8 cellular contexts compared by ENCODE assay signal in genomic region chr4:5707366-5708133, GRCh38. TPM values are rescaled to one million over a fixed set of nuclear protein-coding genes. Genes with fewer than 3 reads are reported as not detected.
A peak's percentile ranks its signal among the peaks of the same experiment; 100 is the strongest.
DNase-seq lines count a peak whose midpoint lies in the region; ATAC-seq and TF ChIP-seq lines count a peak whose summit lies in the region.

No MANE protein-coding gene starts in this region.

- POLR2A ChIA-PET in PC-3 (lab: Charles Lee; ENCODE audit: unreplicated experiment) = no interaction called here

- peaks cover 11% of the 10 kb centered on the region for H3K79me2 ChIP-seq in PC-3 (ENCODE audit: low read length)

- peak overlapping the region; percentile 84 for H2AFZ ChIP-seq in PC-3 (ENCODE audit: low read length)

- H4K20me1 ChIP-seq in BLaER1 (0 out of 2 replicates have a peak, but pooled peaks cover 4% of the 10 kb centered on the region), PC-3 (ENCODE audit: low read length) (no peaks in the 10 kb centered on the region)

- H3K27ac Mint-ChIP-seq in neural crest cell (ENCODE audit: unreplicated experiment) = no peak overlapping the region

- no peaks in the 10 kb centered on the region for H3F3A ChIP-seq in PC-3 (ENCODE audit: low read length, unreplicated experiment)

- peak overlapping the region; percentile 74 for H3K27ac ChIP-seq in BLaER1
- no peak overlapping the region for H3K27ac ChIP-seq in PC-3 (ENCODE audit: low read length)
- H3K27ac ChIP-seq in esophagus muscularis mucosa (replicated peaks in 1 of 4) = peak overlapping the region; percentile 87 to 91 (median 89)

- intact Hi-C loops in PC-3 (cut with micrococcal nuclease) (no loop called here), esophagus muscularis mucosa (cut with DNase I) (no loop called here)

- H3K4me2 ChIP-seq in BLaER1 (peak overlapping the region; percentile 78), PC-3 (ENCODE audit: low read length) (peak overlapping the region; percentile 89)

- H3K9me3 ChIP-seq in BLaER1 (peaks cover 7% of the 10 kb centered on the region), PC-3 (ENCODE audit: low read length) (no peaks in the 10 kb centered on the region), esophagus muscularis mucosa (no peaks in the 10 kb centered on the region)

- H3K9ac ChIP-seq in BLaER1 = peak overlapping the region; percentile 79
- H3K9ac ChIP-seq in PC-3 (ENCODE audit: low read length) = peak overlapping the region; percentile 61

- no peak for TF ChIP-seq EP300 in esophagus muscularis mucosa (IDR thresholded peaks at IDR 0.05)

- H3K4me1 ChIP-seq in BLaER1 = peaks cover 46% of the 10 kb centered on the region
- peaks cover 28% of the 10 kb centered on the region for H3K4me1 ChIP-seq in PC-3 (ENCODE audit: insufficient read depth, low read length)
- H3K4me1 ChIP-seq in esophagus muscularis mucosa = peaks cover 26 to 54% (median 52%) of the 10 kb centered on the region in 4 donors

- H3K4me3 ChIP-seq in BLaER1 (peak overlapping the region; percentile 73), PC-3 (ENCODE audit: low read length) (peak overlapping the region; percentile 69), esophagus muscularis mucosa (peak overlapping the region; percentile 76 to 93 (median 77))

- peaks cover 18% of the 10 kb centered on the region for H3K36me3 ChIP-seq in BLaER1
- no peaks in the 10 kb centered on the region for H3K36me3 ChIP-seq in PC-3 (ENCODE audit: low read depth, low read length)
- H3K36me3 ChIP-seq in esophagus muscularis mucosa = peaks cover 0 to 7% (median 2%) of the 10 kb centered on the region in 4 donors

- WGBS in esophagus muscularis mucosa = 22% methylated on average over 9 of the region's 21 CpGs

- BruUV-seq in PC-3 (replicated peaks; lab: Mats Ljungman, UMichigan) = TSS peak; percentile 40

- TF ChIP-seq CTCF in PC-3 (conservative IDR thresholded peaks at IDR 0.05; ENCODE audit: low read depth, low read length) (no peak), esophagus muscularis mucosa (IDR thresholded peaks at IDR 0.05) (no peak), neural crest cell (conservative IDR thresholded peaks at IDR 0.05) (no peak), GM10266 (IDR thresholded peaks at IDR 0.05; ENCODE audit: control insufficient read depth, insufficient read depth, low read depth, missing control alignments) (no peak)

- no peak for TF ChIP-seq POLR2A in esophagus muscularis mucosa (IDR thresholded peaks at IDR 0.05; ENCODE audit: low read depth)

- H3K27me3 ChIP-seq in BLaER1 (no peaks in the 10 kb centered on the region), PC-3 (ENCODE audit: low read length) (no peaks in the 10 kb centered on the region), esophagus muscularis mucosa (no peaks in the 10 kb centered on the region)

- peak overlapping the region; percentile 81 for H3K4me3 Mint-ChIP-seq in neural crest cell

- peaks cover 28% of the 10 kb centered on the region for H3K36me3 Mint-ChIP-seq in neural crest cell (ENCODE audit: low read depth)

- peaks cover 4% of the 10 kb centered on the region for H3K27me3 Mint-ChIP-seq in neural crest cell (ENCODE audit: low read depth)

- H3K4me1 Mint-ChIP-seq in neural crest cell = peaks cover 34% of the 10 kb centered on the region

- DNase-seq in PC-3 (no peak), esophagus muscularis mucosa (ENCODE audit: extremely low spot score) (no peak), neural crest cell (ENCODE audit: low read depth, low spot score) (no peak), GM10266 (ENCODE audit: extremely low spot score) (no peak)
- DNase-seq in effector CD8-positive, alpha-beta T cell (lab: John Stamatoyannopoulos, UW) = no peak
- DNase-seq in activated naive CD4-positive, alpha-beta T cell treated with anti-CD3 and anti-CD28 coated beads, Interleukin-2, amount 50 U/mL, for 16 hours = no peak

- CTCF ChIA-PET in PC-3 (lab: Charles Lee) = no interaction called here

- peaks cover 11% of the 10 kb centered on the region for H3K9me3 Mint-ChIP-seq in neural crest cell

- H3K9me2 ChIP-seq in PC-3 (replicated peaks; ENCODE audit: low read length) = no peaks in the 10 kb centered on the region

- ATAC-seq in PC-3 (no peak), GM21737 (IDR thresholded peaks at IDR 0.05; ENCODE audit: unreplicated experiment) (no peak)

RNA-seq across cellular contexts. Expression of gene EVC2, which starts 0.8 kb away (rescaled TPM):
- 3.2 and 4.5 TPM in 2 replicates for total RNA-seq in PC-3 (2014; rRNA removed)
- 10 to 100 TPM in 2 of 4 donors, 1 to 10 TPM in 2; 8.3 to 12.4 (median 9.9) TPM for total RNA-seq in esophagus muscularis mucosa
- total RNA-seq in neural crest cell = 6.4 and 7.2 TPM in 2 replicates

RNA-seq across cellular contexts. Expression of gene EVC, which starts 3.5 kb away (rescaled TPM):
- total RNA-seq in PC-3 (2014; rRNA removed) = 22.7 and 29.9 TPM in 2 replicates
- 10 to 100 TPM; 25.7 to 59.6 (median 44.2) TPM for total RNA-seq in esophagus muscularis mucosa
- total RNA-seq in neural crest cell = 24.4 and 26.1 TPM in 2 replicates
